ENCODE assay signal across 10 cellular contexts in the genomic region with DNA sequence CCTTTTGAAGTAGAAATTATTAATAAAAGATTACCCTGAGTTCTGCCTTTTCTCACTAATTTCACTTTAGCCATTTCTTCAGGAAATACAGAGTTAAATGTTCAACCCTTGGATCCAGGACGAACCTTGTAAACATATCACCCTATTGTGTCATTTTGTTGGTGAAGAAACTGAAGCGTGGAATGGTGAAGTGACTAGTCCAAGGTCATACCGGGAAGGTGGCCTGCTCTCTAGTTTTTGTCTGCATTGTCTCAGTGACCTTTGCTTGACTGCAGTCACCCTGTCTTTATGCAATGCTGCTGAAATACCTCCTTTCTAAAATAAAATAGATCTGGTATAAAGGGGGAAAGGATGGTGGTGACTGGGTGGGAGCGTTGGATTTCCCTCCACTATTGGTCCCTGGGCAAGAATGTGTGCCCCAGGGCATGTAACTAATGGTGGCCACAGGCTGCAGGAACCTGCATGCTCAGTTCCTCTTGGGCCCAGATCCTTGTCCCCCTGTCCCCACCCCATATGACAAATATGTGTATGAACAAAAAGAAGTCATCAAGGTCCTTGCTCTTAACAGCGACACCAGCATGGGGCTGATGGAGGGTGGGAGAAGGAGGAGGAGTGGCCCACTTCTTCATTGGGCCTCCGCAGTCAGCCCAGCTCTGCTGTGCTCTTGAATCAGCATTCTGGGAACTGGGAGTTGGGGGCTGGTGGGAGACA. TPM values are rescaled to one million over a fixed set of nuclear protein-coding genes. Genes with fewer than 3 reads are reported as not detected.
DNase-seq lines count a peak whose midpoint lies in the region; ATAC-seq and TF ChIP-seq lines count a peak whose summit lies in the region.
"Had no signal": no experiment of that assay in that cellular context is flagged by ENCODE, and none has a peak within 500 bp of the region (broad histone marks: within the 10 kb centered on the region; RNA-seq: fewer than 3 reads in every experiment).

No MANE protein-coding gene starts in this region.

- no peaks in the 10 kb centered on the region for H3K36me3 ChIP-seq in HCT116 (ENCODE audit: control insufficient read depth in 1 of 2, insufficient read depth in 2 of 2, low read length in 2 of 2)
- H3K36me3 ChIP-seq in naive thymus-derived CD4-positive, alpha-beta T cell (ENCODE audit: control insufficient read depth in 2 of 3, insufficient read depth in 3 of 3, low read length in 3 of 3): no peaks in the 10 kb centered on the region
- H3K36me3 ChIP-seq in ovary: no peaks in the 10 kb centered on the region
- no peaks in the 10 kb centered on the region for H3K36me3 ChIP-seq in brain microvascular endothelial cell (replicated peaks)

- intact Hi-C loops in CD14-positive monocyte (cut with micrococcal nuclease) (loop anchor here (5.0 kb wide), 2 partner anchors 36 to 124 kb away; no protein-coding TSS in a partner anchor), HCT116 (cut with micrococcal nuclease) (no loop called here), ovary (cut with DNase I) (loop anchor here in 2 of 4 donors (5.0 to 10.0 kb wide), 3 partner anchors 81 to 141 kb away; no protein-coding TSS in a partner anchor)
- intact Hi-C loops in naive thymus-derived CD4-positive, alpha-beta T cell (cut with micrococcal nuclease): loop anchor here in 1 of 2 donors (5.0 kb wide), 1 partner anchor 84 kb away; no protein-coding TSS in a partner anchor

- H2AFZ ChIP-seq in HCT116 (ENCODE audit: low read depth, low read length, poor library complexity, severe bottlenecking): no peak overlapping the region

- H4K20me1 ChIP-seq in HCT116 (ENCODE audit: insufficient read depth): no peaks in the 10 kb centered on the region

- CTCF ChIA-PET in HCT116 (lab: Charles Lee): no interaction called here
- CTCF ChIA-PET in naive thymus-derived CD4-positive, alpha-beta T cell (lab: Charles Lee): interaction anchor here (0.7 to 0.8 kb wide), 2 partner anchors 14 to 1829 kb away, joined by 3 read pairs; no protein-coding TSS in a partner anchor

- H3K4me3 ChIP-seq in HCT116 (replicated peaks in 1 of 2; ENCODE audit: low read depth in 1 of 2, low read length in 2 of 2) (no peak overlapping the region), ovary (no peak overlapping the region), brain microvascular endothelial cell (ENCODE audit: low read depth, low read length) (no peak overlapping the region)
- peak overlapping the region; percentile 80 for H3K4me3 ChIP-seq in naive thymus-derived CD4-positive, alpha-beta T cell (ENCODE audit: low read length)

- TF ChIP-seq EP300 in ovary (IDR thresholded peaks at IDR 0.05): no peak

- RAD21 ChIA-PET in HCT116 (lab: Charles Lee; ENCODE audit: low non-redundant PET in 1 of 2, low total read pairs in 2 of 2, uncharacterized antibody in 2 of 2, unreplicated experiment in 2 of 2): no interaction called here

- H3K36me3 Mint-ChIP-seq in CD14-positive monocyte: peaks cover 16 to 29% of the 10 kb centered on the region in 2 donors
- peaks cover 10 to 72% (median 48%) of the 10 kb centered on the region in 5 donors for H3K36me3 Mint-ChIP-seq in naive thymus-derived CD4-positive, alpha-beta T cell

- WGBS in ovary, 3 donors: 71 to 80% (median 75%) methylated on average over 6 of the region's 6 CpGs

- H3K79me2 ChIP-seq in HCT116 (ENCODE audit: insufficient read depth, low read length): no peaks in the 10 kb centered on the region

- no peak overlapping the region for H3K9ac ChIP-seq in HCT116 (ENCODE audit: low read length)

- H3K27ac Mint-ChIP-seq in CD14-positive monocyte: peak overlapping the region; percentile 26 to 97 (median 83)
- peak overlapping the region; percentile 81 to 99 (median 96) for H3K27ac Mint-ChIP-seq in naive thymus-derived CD4-positive, alpha-beta T cell

- H3K4me1 ChIP-seq in HCT116 (ENCODE audit: control insufficient read depth in 1 of 2, insufficient read depth in 2 of 2, low read length in 2 of 2) (peaks cover 8 to 16% of the 10 kb centered on the region in 2 experiments; a peak in 3 of 4 replicates), ovary (ENCODE audit: insufficient read depth) (peaks cover 3% of the 10 kb centered on the region)
- H3K4me1 ChIP-seq in naive thymus-derived CD4-positive, alpha-beta T cell (ENCODE audit: control insufficient read depth in 2 of 2, insufficient read depth in 2 of 2, low read length in 2 of 2): peaks cover 55 to 71% of the 10 kb centered on the region in 2 donors

- no peaks in the 10 kb centered on the region for H3K9me2 ChIP-seq in HCT116 (ENCODE audit: insufficient read depth)

- H3K4me2 ChIP-seq in HCT116 (ENCODE audit: low read length): peak overlapping the region; percentile 92; the same call in 1 of the 2 replicates

- H3K9me3 Mint-ChIP-seq in CD14-positive monocyte: peaks cover 0 to 2% (median 0%) of the 10 kb centered on the region in 7 donors
- no peaks in the 10 kb centered on the region for H3K9me3 Mint-ChIP-seq in naive thymus-derived CD4-positive, alpha-beta T cell

- TSS peak; percentile 49 for BruUV-seq in HCT116 (replicated peaks; lab: Mats Ljungman, UMichigan)

- in situ Hi-C loops in brain microvascular endothelial cell (cut with HindIII; ENCODE audit: low pct_ligation_motif_present, low sequenced_read_pairs): no loop called here

- H3K27ac ChIP-seq in HCT116 (ENCODE audit: low read depth, low read length) (no peak overlapping the region), caudate nucleus (ENCODE audit: low read depth, low read length) (peak overlapping the region; percentile 65), ovary (no peak overlapping the region), brain microvascular endothelial cell (no peak overlapping the region)
- peak overlapping the region; percentile 83 for H3K27ac ChIP-seq in naive thymus-derived CD4-positive, alpha-beta T cell (ENCODE audit: low read depth, low read length)

- no peak for TF ChIP-seq RAD21 in HCT116 (IDR thresholded peaks at IDR 0.05; ENCODE audit: low read depth)

- H3K9me3 ChIP-seq in HCT116 (ENCODE audit: control insufficient read depth in 1 of 2, insufficient read depth in 1 of 2, low read depth in 1 of 2, low read length in 2 of 2) (no peaks in the 10 kb centered on the region), ovary (no peaks in the 10 kb centered on the region)
- H3K9me3 ChIP-seq in naive thymus-derived CD4-positive, alpha-beta T cell (ENCODE audit: control insufficient read depth in 2 of 3, low read length in 3 of 3): peaks cover 0 to 3% (median 0%) of the 10 kb centered on the region in 3 experiments
- H3K9me3 ChIP-seq: testis had no signal

- no peaks in the 10 kb centered on the region for H3K27me3 ChIP-seq in HCT116 (ENCODE audit: insufficient read depth, low read length)
- H3K27me3 ChIP-seq in naive thymus-derived CD4-positive, alpha-beta T cell (ENCODE audit: control insufficient read depth in 2 of 2, insufficient read depth in 2 of 2, low read length in 2 of 2): no peaks in the 10 kb centered on the region
- H3K27me3 ChIP-seq in ovary: no peaks in the 10 kb centered on the region
- H3K27me3 ChIP-seq in brain microvascular endothelial cell (replicated peaks): peaks cover 45% of the 10 kb centered on the region
- H3K27me3 ChIP-seq: testis had no signal

- H3K4me3 Mint-ChIP-seq in CD14-positive monocyte: peak overlapping the region; percentile 98 to 99
- H3K4me3 Mint-ChIP-seq in naive thymus-derived CD4-positive, alpha-beta T cell: peak overlapping the region; percentile 90 to 99 (median 98)

- ATAC-seq in HCT116 (no peak), GM19324 (IDR thresholded peaks at IDR 0.05; ENCODE audit: low FRiP score, unreplicated experiment) (no peak)
- ATAC-seq in naive thymus-derived CD4-positive, alpha-beta T cell: no peak

- TF ChIP-seq CTCF in CD14-positive monocyte (IDR thresholded peaks at IDR 0.05): no peak
- no peak for TF ChIP-seq CTCF in HCT116 (IDR thresholded peaks at IDR 0.05 in 2 of 3, conservative IDR thresholded peaks at IDR 0.05 in 1 of 3; ENCODE audit: borderline replicate concordance in 1 of 3, insufficient read depth in 1 of 3, low read depth in 2 of 3, low read length in 2 of 3)
- no peak for TF ChIP-seq CTCF in ovary (IDR thresholded peaks at IDR 0.05)
- no peak for TF ChIP-seq CTCF in brain microvascular endothelial cell (IDR thresholded peaks at IDR 0.05; ENCODE audit: low read depth, low read length, missing control alignments)

- TF ChIP-seq POLR2A in HCT116 (IDR thresholded peaks at IDR 0.05; ENCODE audit: borderline replicate concordance, extremely low read depth, insufficient read depth, insufficient read length) (no peak), ovary (IDR thresholded peaks at IDR 0.05) (no peak)

- no peaks in the 10 kb centered on the region for H3K27me3 Mint-ChIP-seq in CD14-positive monocyte (ENCODE audit: low read depth in 3 of 3)
- H3K27me3 Mint-ChIP-seq in naive thymus-derived CD4-positive, alpha-beta T cell: no peaks in the 10 kb centered on the region

- DNase-seq in CD14-positive monocyte (ENCODE audit: low spot score) (no peak), HCT116 (ENCODE audit: low read depth, low spot score) (no peak), caudate nucleus (lab: John Stamatoyannopoulos, UW) (peak in 1 of 61 donors; percentile 5), ovary (no peak), brain microvascular endothelial cell (no peak), cortex of kidney (lab: John Stamatoyannopoulos, UW) (no peak)
- no peak for DNase-seq in naive thymus-derived CD4-positive, alpha-beta T cell
- DNase-seq: activated gamma-delta T cell treated with Interleukin-2 at 50 U/mL for 16 hours, testis had no signal

- peaks cover 93% of the 10 kb centered on the region for H3K4me1 Mint-ChIP-seq in CD14-positive monocyte
- H3K4me1 Mint-ChIP-seq in naive thymus-derived CD4-positive, alpha-beta T cell: peaks cover 72 to 89% (median 81%) of the 10 kb centered on the region in 7 donors

- POLR2A ChIA-PET in HCT116 (lab: Charles Lee): no interaction called here
- POLR2A ChIA-PET in naive thymus-derived CD4-positive, alpha-beta T cell (lab: Charles Lee): interaction anchor here (0.9 to 4.1 kb wide), 8 partner anchors 9 to 132 kb away, joined by 3 to 72 read pairs (median 3); no protein-coding TSS in a partner anchor

TF ChIP-seq in HCT116, 20 proteins besides CTCF, POLR2A, EP300 and RAD21 (continues in another document):
- TF ChIP-seq ZFX (IDR thresholded peaks at IDR 0.05) (no peak), EZH2phosphoT487 (IDR thresholded peaks at IDR 0.05; ENCODE audit: borderline replicate concordance) (no peak), SIN3A (IDR thresholded peaks at IDR 0.05; ENCODE audit: low read depth) (no peak), EGR1 (IDR thresholded peaks at IDR 0.05; ENCODE audit: low read depth) (no peak), ZNF274 (IDR thresholded peaks at IDR 0.05; ENCODE audit: low read depth, low read length) (no peak), SRF (IDR thresholded peaks at IDR 0.05; ENCODE audit: low read depth) (no peak), YY1 (IDR thresholded peaks at IDR 0.05; ENCODE audit: extremely low read depth, insufficient replicate concordance, low read depth, low read length) (no peak), POLR2AphosphoS5 (IDR thresholded peaks at IDR 0.05; ENCODE audit: low read depth, low read length) (no peak)

RNA-seq across cellular contexts. Expression of a gene that starts 1.6 kb away (rescaled TPM):
- 10 to 100 TPM; 52.5 to 59.4 TPM for polyA plus RNA-seq in CD14-positive monocyte
- 17.4 TPM for total RNA-seq in HCT116 (2021; ENCODE audit: unreplicated experiment)
- polyA plus RNA-seq in HCT116 (2012): 9.2 and 9.5 TPM in 2 replicates
- 100 to 1,000 TPM; 179 to 555 (median 375) TPM for total RNA-seq in naive thymus-derived CD4-positive, alpha-beta T cell
- 100 to 1,000 TPM; 165 to 249 TPM for polyA plus RNA-seq in naive thymus-derived CD4-positive, alpha-beta T cell
- 10 to 100 TPM; 10.5 to 64.5 (median 29.8) TPM for total RNA-seq in ovary
- polyA plus RNA-seq in ovary: 10 to 100 TPM in 1 of 2 donors, 1 to 10 TPM in 1; 2.9 to 14.9 TPM

Comparison
In these comparisons a context has a peak if more than half of its experiments do, and no peak if none do; other contexts are left out.
1. H3K27ac ChIP-seq: peak in caudate nucleus (single experiment) and naive thymus-derived CD4-positive, alpha-beta T cell (single experiment); none in HCT116 (single experiment), ovary (0 of 2) and brain microvascular endothelial cell (single experiment).